In genomic region chr3:53350652-53351051, GRCh38 we compare ENCODE assay signal across 1 cellular context.
TF ChIP-seq lines count a peak whose summit lies in the region.

No MANE protein-coding gene starts in this region.

TF ChIP-seq in H1, 55 proteins besides CTCF, POLR2A, EP300 and RAD21 (continued from another document):
- TF ChIP-seq GTF2F1 (IDR thresholded peaks at IDR 0.05; ENCODE audit: borderline replicate concordance, low read depth, low read length) (no peak), E2F6 (IDR thresholded peaks at IDR 0.05) (no peak), SIX5 (IDR thresholded peaks at IDR 0.05; ENCODE audit: low read depth, low read length) (no peak), RBBP5 (IDR thresholded peaks at IDR 0.05; ENCODE audit: borderline replicate concordance, low read depth, low read length) (no peak), EZH2 (IDR thresholded peaks at IDR 0.05; ENCODE audit: low read depth, low read length, severe bottlenecking) (no peak), CEBPB (IDR thresholded peaks at IDR 0.05; ENCODE audit: low read depth, low read length) (no peak), TBP (IDR thresholded peaks at IDR 0.05; ENCODE audit: low read depth, low read length) (no peak), JUN (IDR thresholded peaks at IDR 0.05; ENCODE audit: low read depth, low read length) (no peak), CBX8 (IDR thresholded peaks at IDR 0.05; ENCODE audit: borderline replicate concordance, low read depth, low read length) (no peak), RXRA (IDR thresholded peaks at IDR 0.05; ENCODE audit: insufficient read depth, low read depth, low read length) (no peak)
- TF ChIP-seq, protein P1, sequence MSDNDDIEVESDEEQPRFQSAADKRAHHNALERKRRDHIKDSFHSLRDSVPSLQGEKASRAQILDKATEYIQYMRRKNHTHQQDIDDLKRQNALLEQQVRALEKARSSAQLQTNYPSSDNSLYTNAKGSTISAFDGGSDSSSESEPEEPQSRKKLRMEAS (IDR thresholded peaks at IDR 0.05), result no peak
